8 cellular contexts compared by ENCODE assay signal in genomic region chr7:44847509-44847919, GRCh38. TPM values are rescaled to one million over a fixed set of nuclear protein-coding genes. Genes with fewer than 3 reads are reported as not detected.
DNase-seq lines count a peak whose midpoint lies in the region; ATAC-seq and TF ChIP-seq lines count a peak whose summit lies in the region.

No MANE protein-coding gene starts in this region.

- no peaks in the 10 kb centered on the region for H3K36me3 ChIP-seq in right lobe of liver

- H3K4me1 ChIP-seq in right lobe of liver, result peaks cover 0 to 13% (median 8%) of the 10 kb centered on the region in 4 donors

- H3K4me3 ChIP-seq in right lobe of liver, result peak overlapping the region; percentile 58 to 84 (median 79)

- H3K27me3 ChIP-seq in right lobe of liver, result no peaks in the 10 kb centered on the region

- TF ChIP-seq POLR2A in right lobe of liver (IDR thresholded peaks at IDR 0.05), result no peak

- ATAC-seq in GM19025 (IDR thresholded peaks at IDR 0.05; ENCODE audit: low read depth, unreplicated experiment) (peak; percentile 58), HG03280 (IDR thresholded peaks at IDR 0.05; ENCODE audit: unreplicated experiment) (peak; percentile 65), right lobe of liver (peak; percentile 73 to 83 (median 79))

- DNase-seq in AML-193 (lab: John Stamatoyannopoulos, UW) (peak; percentile 71 to 83), NCI-H510A (lab: John Stamatoyannopoulos, UW) (peak; percentile 75), dermis blood vessel endothelial cell (peak; percentile 93), right lobe of liver (peak; percentile 90 to 92 (median 91))
- DNase-seq in activated CD4-positive, alpha-beta T cell treated with anti-CD3 and anti-CD28 coated beads, Interleukin-2, amount 50 U/mL, for 4 hours, result peak; percentile 77 to 81
- peak; percentile 84 for DNase-seq in stimulated activated CD4-positive, alpha-beta T cell treated with anti-CD3 and anti-CD28 coated beads, Interleukin-4, amount 100 ng/mL, for 1 hour

- H3K9me3 ChIP-seq in right lobe of liver, result no peaks in the 10 kb centered on the region

- peak overlapping the region; percentile 92 to 96 (median 95) for H3K27ac ChIP-seq in right lobe of liver

- peak; percentile 89 to 95 (median 92) for TF ChIP-seq CTCF in right lobe of liver (IDR thresholded peaks at IDR 0.05)

- 0% methylated on average over 6 of the region's 36 CpGs for WGBS in right lobe of liver (ENCODE audit: insufficient coverage, low coverage, low lambda C conversion rate, missing lambda C conversion rate)

- intact Hi-C loops in right lobe of liver (cut with DNase I), result loop anchor here in 1 of 2 donors (10.0 kb wide), 1 partner anchor 263 kb away; the partner anchor contains the start of gene TMED4

RNA-seq across cellular contexts. Expression of gene H2AZ2, which starts 0.4 kb away (rescaled TPM):
- total RNA-seq in dermis blood vessel endothelial cell (158 and 274 TPM in 2 replicates), right lobe of liver (10 to 100 TPM; 49.3 to 69.1 (median 60.9) TPM)

RNA-seq across cellular contexts. Expression of gene PURB, which starts 37.8 kb away (rescaled TPM):
- total RNA-seq in dermis blood vessel endothelial cell, result 18.5 and 30.9 TPM in 2 replicates
- total RNA-seq in right lobe of liver, result 1 to 10 TPM; 4.9 to 6.9 (median 6.7) TPM

RNA-seq across cellular contexts. Expression of gene PPIA, which starts 51.0 kb away (rescaled TPM):
- total RNA-seq in dermis blood vessel endothelial cell (3,103 and 4,000 TPM in 2 replicates), right lobe of liver (1,000 to 10,000 TPM in 2 of 6 experiments, 100 to 1,000 TPM in 4; 530 to 1,528 (median 637) TPM)

Comparison
In these comparisons a context has a peak if more than half of its experiments do, and no peak if none do; other contexts are left out.
1. Peak in every context shown above with its lines: DNase-seq, ATAC-seq, H3K4me3 ChIP-seq and H3K27ac ChIP-seq.